ENCODE assay signal across 8 cellular contexts in the genomic region with DNA sequence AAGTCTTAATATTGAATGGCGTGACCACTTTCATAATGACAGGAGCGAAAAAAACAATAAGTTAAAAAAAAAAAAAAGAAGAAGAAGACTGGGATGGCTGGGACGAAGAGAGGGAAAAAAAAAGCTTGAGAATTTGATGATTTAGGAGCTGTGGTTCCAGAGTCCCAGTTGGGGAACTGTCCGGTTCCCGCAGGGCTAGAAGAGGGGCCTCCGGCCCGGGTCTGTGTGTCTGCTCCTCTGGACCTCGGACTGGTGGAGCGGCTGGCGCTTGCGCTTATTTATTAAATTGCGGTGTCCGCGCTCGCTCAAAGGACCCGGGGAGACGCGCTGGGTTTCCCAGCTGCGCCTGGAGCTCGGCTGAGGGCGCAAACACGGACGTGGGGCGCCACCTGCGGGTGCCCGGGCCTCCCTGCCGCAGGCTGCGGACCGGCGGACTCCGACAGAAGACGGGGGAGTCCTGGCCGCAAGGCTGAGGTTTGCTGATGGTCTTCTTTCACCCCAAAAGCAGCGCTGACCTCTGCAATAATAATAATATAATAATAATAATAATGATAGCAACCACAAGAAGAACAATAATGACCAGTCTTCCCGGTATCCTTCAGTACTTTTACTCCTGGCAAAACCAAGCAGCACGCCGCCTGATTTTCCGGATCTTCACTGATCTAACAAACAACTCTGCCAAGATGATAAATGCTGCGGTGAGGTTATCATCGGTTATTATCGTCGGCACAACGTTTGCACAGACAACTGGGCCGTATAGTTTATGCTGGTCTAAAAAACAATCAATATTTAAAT. TPM values are rescaled to one million over a fixed set of nuclear protein-coding genes. Genes with fewer than 3 reads are reported as not detected.
DNase-seq lines count a peak whose midpoint lies in the region; ATAC-seq and TF ChIP-seq lines count a peak whose summit lies in the region.

A gene (minus strand): TSS at position 251 of the 795 bp plus-strand sequence. CDS start 2,182 bp downstream, outside the sequence.

- intact Hi-C loops in prostate gland (cut with DNase I) = loop anchor here (5.0 kb wide), 1 partner anchor 1612 kb away; no protein-coding TSS in a partner anchor
- intact Hi-C loops in CD4-positive, alpha-beta T cell (cut with DNase I, micrococcal nuclease) = no loop called here

- H3K4me3 ChIP-seq in AG10803 (ENCODE audit: low read length) = no peak within 1 kb of the TSS
- peak within 1 kb of the TSS; percentile 0 to 19 for H3K4me3 ChIP-seq in prostate gland

- CTCF ChIA-PET in activated CD8-positive, alpha-beta memory T cell treated with anti-CD3 and anti-CD28 coated beads, Interleukin-2, amount 10 ng/mL, durations not matched to agents 7 days and 5 days (lab: Charles Lee) = interaction anchor here (0.6 to 1.1 kb wide), 3 partner anchors 11 to 1776 kb away, joined by 3 to 4 read pairs (median 3); no protein-coding TSS in a partner anchor
- CTCF ChIA-PET in CD4-positive, alpha-beta T cell (lab: Charles Lee) = no interaction called here

- H3K4me1 ChIP-seq in prostate gland (replicated peaks) = no peaks in the 10 kb centered on the region

- 2% methylated on average over 44 of the region's 44 CpGs for WGBS in prostate gland

- DNase-seq in AG10803 (ENCODE audit: low read depth) (peak; percentile 30), NCI-H2081 treated with DMSO at 0.1 percent for 48 hours (lab: John Stamatoyannopoulos, UW) (peak; percentile 11), glutamatergic neuron (peak; percentile 93), prostate gland (ENCODE audit: low spot score) (peak; percentile 56)
- peak; percentile 41 for DNase-seq in activated CD8-positive, alpha-beta memory T cell treated with anti-CD3 and anti-CD28 coated beads, Interleukin-2, amount 10 ng/mL, durations not matched to agents 7 days and 5 days
- no peak for DNase-seq in CD4-positive, alpha-beta T cell

- peaks cover 5% of the 10 kb centered on the region for H3K36me3 Mint-ChIP-seq in activated CD8-positive, alpha-beta memory T cell treated with anti-CD3 and anti-CD28 coated beads, Interleukin-2, amount 10 ng/mL, durations not matched to agents 7 days and 5 days
- H3K36me3 Mint-ChIP-seq in glutamatergic neuron (ENCODE audit: unreplicated experiment) = peaks cover 3% of the 10 kb centered on the region
- no peaks in the 10 kb centered on the region for H3K36me3 Mint-ChIP-seq in CD4-positive, alpha-beta T cell (ENCODE audit: low read depth)

- no peak within 1 kb of the TSS for H3K27ac ChIP-seq in prostate gland
- no peak within 1 kb of the TSS for H3K27ac ChIP-seq in CD4-positive, alpha-beta T cell (ENCODE audit: low read depth, low read length)

- H3K27me3 Mint-ChIP-seq in activated CD8-positive, alpha-beta memory T cell treated with anti-CD3 and anti-CD28 coated beads, Interleukin-2, amount 10 ng/mL, durations not matched to agents 7 days and 5 days = peaks cover 36% of the 10 kb centered on the region
- peaks cover 18% of the 10 kb centered on the region for H3K27me3 Mint-ChIP-seq in glutamatergic neuron (ENCODE audit: unreplicated experiment)
- H3K27me3 Mint-ChIP-seq in CD4-positive, alpha-beta T cell = peaks cover 64% of the 10 kb centered on the region

- H3K4me3 Mint-ChIP-seq in activated CD8-positive, alpha-beta memory T cell treated with anti-CD3 and anti-CD28 coated beads, Interleukin-2, amount 10 ng/mL, durations not matched to agents 7 days and 5 days = no peak within 1 kb of the TSS
- peak within 1 kb of the TSS; percentile 95 for H3K4me3 Mint-ChIP-seq in glutamatergic neuron (ENCODE audit: unreplicated experiment)
- H3K4me3 Mint-ChIP-seq in CD4-positive, alpha-beta T cell = no peak within 1 kb of the TSS

- no peaks in the 10 kb centered on the region for H3K9me3 Mint-ChIP-seq in activated CD8-positive, alpha-beta memory T cell treated with anti-CD3 and anti-CD28 coated beads, Interleukin-2, amount 10 ng/mL, durations not matched to agents 7 days and 5 days (ENCODE audit: low read depth)
- peaks cover 13% of the 10 kb centered on the region for H3K9me3 Mint-ChIP-seq in glutamatergic neuron (ENCODE audit: unreplicated experiment)
- no peaks in the 10 kb centered on the region for H3K9me3 Mint-ChIP-seq in CD4-positive, alpha-beta T cell

- H3K27ac Mint-ChIP-seq in activated CD8-positive, alpha-beta memory T cell treated with anti-CD3 and anti-CD28 coated beads, Interleukin-2, amount 10 ng/mL, durations not matched to agents 7 days and 5 days = no peak within 1 kb of the TSS
- no peak within 1 kb of the TSS for H3K27ac Mint-ChIP-seq in glutamatergic neuron (ENCODE audit: unreplicated experiment)
- H3K27ac Mint-ChIP-seq in CD4-positive, alpha-beta T cell = no peak within 1 kb of the TSS

- ATAC-seq in GM18508 (IDR thresholded peaks at IDR 0.05; ENCODE audit: insufficient read depth, unreplicated experiment) (peak; percentile 77), HG02973 (IDR thresholded peaks at IDR 0.05; ENCODE audit: unreplicated experiment) (peak; percentile 94)
- no peak for ATAC-seq in activated CD8-positive, alpha-beta memory T cell treated with anti-CD3 and anti-CD28 coated beads, Interleukin-2, amount 10 ng/mL, durations not matched to agents 7 days and 5 days
- ATAC-seq in CD4-positive, alpha-beta T cell (ENCODE audit: poor library complexity) = no peak

- peaks cover 5% of the 10 kb centered on the region for H3K27me3 ChIP-seq in prostate gland (replicated peaks; ENCODE audit: insufficient read depth)
- H3K27me3 ChIP-seq in CD4-positive, alpha-beta T cell (ENCODE audit: control insufficient read depth, insufficient read depth, low read length) = peaks cover 21% of the 10 kb centered on the region

- POLR2A ChIA-PET in CD4-positive, alpha-beta T cell (lab: Charles Lee) = no interaction called here

- no peak for TF ChIP-seq POLR2A in prostate gland (IDR thresholded peaks at IDR 0.05)

- no peaks in the 10 kb centered on the region for H3K36me3 ChIP-seq in prostate gland

- no peaks in the 10 kb centered on the region for H3K4me1 Mint-ChIP-seq in activated CD8-positive, alpha-beta memory T cell treated with anti-CD3 and anti-CD28 coated beads, Interleukin-2, amount 10 ng/mL, durations not matched to agents 7 days and 5 days
- peaks cover 9% of the 10 kb centered on the region for H3K4me1 Mint-ChIP-seq in glutamatergic neuron (ENCODE audit: low read depth, unreplicated experiment)
- peaks cover 4% of the 10 kb centered on the region for H3K4me1 Mint-ChIP-seq in CD4-positive, alpha-beta T cell (ENCODE audit: low read depth)

- no peaks in the 10 kb centered on the region for H3K9me3 ChIP-seq in prostate gland
- no peaks in the 10 kb centered on the region for H3K9me3 ChIP-seq in CD4-positive, alpha-beta T cell (ENCODE audit: control insufficient read depth, low read length)

- TF ChIP-seq CTCF in AG10803 (conservative IDR thresholded peaks at IDR 0.05; ENCODE audit: low read length) = peak; percentile 52
- TF ChIP-seq CTCF in glutamatergic neuron (IDR thresholded peaks at IDR 0.05; ENCODE audit: partially characterized antibody, unreplicated experiment) = peak; percentile 69
- peak; percentile 49 to 73 (median 64) for TF ChIP-seq CTCF in prostate gland (IDR thresholded peaks at IDR 0.05)
- no peak for TF ChIP-seq CTCF in CD4-positive, alpha-beta T cell (IDR thresholded peaks at IDR 0.05)

RNA-seq across cellular contexts. Expression of the gene that starts here (rescaled TPM):
- not detected for total RNA-seq in activated CD8-positive, alpha-beta memory T cell treated with anti-CD3 and anti-CD28 coated beads, Interleukin-2, amount 10 ng/mL, durations not matched to agents 7 days and 5 days
- total RNA-seq in glutamatergic neuron (ENCODE audit: unreplicated experiment) = 0.17 TPM
- total RNA-seq in prostate gland = 1 to 10 TPM; 1.7 to 6.3 TPM
- total RNA-seq in CD4-positive, alpha-beta T cell = not detected

Comparison
In these comparisons a context has a peak if more than half of its experiments do, and no peak if none do; other contexts are left out.
1. Peak in DNase-seq in activated CD8-positive, alpha-beta memory T cell treated with anti-CD3 and anti-CD28 coated beads, Interleukin-2, amount 10 ng/mL, durations not matched to agents 7 days and 5 days; RNA of the gene not detected or under 1 TPM.
2. Peak in DNase-seq in glutamatergic neuron; RNA of the gene not detected or under 1 TPM.
3. DNase-seq: peak in AG10803 (single experiment), NCI-H2081 treated with DMSO at 0.1 percent for 48 hours (single experiment) and prostate gland (single experiment); none in CD4-positive, alpha-beta T cell (0 of 10).
4. ATAC-seq: peak in GM18508 (single experiment) and HG02973 (single experiment); none in activated CD8-positive, alpha-beta memory T cell treated with anti-CD3 and anti-CD28 coated beads, Interleukin-2, amount 10 ng/mL, durations not matched to agents 7 days and 5 days (single experiment) and CD4-positive, alpha-beta T cell (single experiment).